1 cellular context compared by ENCODE assay signal in genomic region chr7:141737836-141738591, GRCh38.
TF ChIP-seq lines count a peak whose summit lies in the region.

TSS of gene SSBP1 (plus strand) at chr7:141738358. CDS start at chr7:141739167, 809 bp downstream.

TF ChIP-seq in SK-N-SH treated with all-trans-retinoic acid at 6 μM for 48 hours, 23 proteins besides CTCF, POLR2A, EP300 and RAD21 (continued from another document):
- TF ChIP-seq, protein P1, sequence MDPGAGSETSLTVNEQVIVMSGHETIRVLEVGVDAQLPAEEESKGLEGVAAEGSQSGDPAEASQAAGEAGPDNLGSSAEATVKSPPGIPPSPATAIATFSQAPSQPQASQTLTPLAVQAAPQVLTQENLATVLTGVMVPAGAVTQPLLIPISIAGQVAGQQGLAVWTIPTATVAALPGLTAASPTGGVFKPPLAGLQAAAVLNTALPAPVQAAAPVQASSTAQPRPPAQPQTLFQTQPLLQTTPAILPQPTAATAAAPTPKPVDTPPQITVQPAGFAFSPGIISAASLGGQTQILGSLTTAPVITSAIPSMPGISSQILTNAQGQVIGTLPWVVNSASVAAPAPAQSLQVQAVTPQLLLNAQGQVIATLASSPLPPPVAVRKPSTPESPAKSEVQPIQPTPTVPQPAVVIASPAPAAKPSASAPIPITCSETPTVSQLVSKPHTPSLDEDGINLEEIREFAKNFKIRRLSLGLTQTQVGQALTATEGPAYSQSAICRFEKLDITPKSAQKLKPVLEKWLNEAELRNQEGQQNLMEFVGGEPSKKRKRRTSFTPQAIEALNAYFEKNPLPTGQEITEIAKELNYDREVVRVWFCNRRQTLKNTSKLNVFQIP (CRISPR knock-in tag; IDR thresholded peaks at IDR 0.05; ENCODE audit: borderline replicate concordance, low read depth) = peak; percentile 89; the same call in 1 of the 2 replicates
- TF ChIP-seq ZNF565 (CRISPR knock-in tag; conservative IDR thresholded peaks at IDR 0.05; ENCODE audit: low read depth) (no peak), ZNF70 (CRISPR knock-in tag; IDR thresholded peaks at IDR 0.05) (no peak), CREB5 (CRISPR knock-in tag; IDR thresholded peaks at IDR 0.05; ENCODE audit: low read depth) (no peak), GLIS3 (CRISPR knock-in tag; IDR thresholded peaks at IDR 0.05) (0 out of 2 replicates have a peak, but pooled peaks have one; percentile 68), OSR1 (CRISPR knock-in tag; IDR thresholded peaks at IDR 0.05) (no peak), TCF4 (CRISPR knock-in tag; IDR thresholded peaks at IDR 0.05; ENCODE audit: borderline replicate concordance) (peak; percentile 45; the same call in 1 of the 2 replicates), TOX (CRISPR knock-in tag; IDR thresholded peaks at IDR 0.05; ENCODE audit: borderline replicate concordance) (no peak)
